ENCODE assay signal across 8 cellular contexts in the genomic region with DNA sequence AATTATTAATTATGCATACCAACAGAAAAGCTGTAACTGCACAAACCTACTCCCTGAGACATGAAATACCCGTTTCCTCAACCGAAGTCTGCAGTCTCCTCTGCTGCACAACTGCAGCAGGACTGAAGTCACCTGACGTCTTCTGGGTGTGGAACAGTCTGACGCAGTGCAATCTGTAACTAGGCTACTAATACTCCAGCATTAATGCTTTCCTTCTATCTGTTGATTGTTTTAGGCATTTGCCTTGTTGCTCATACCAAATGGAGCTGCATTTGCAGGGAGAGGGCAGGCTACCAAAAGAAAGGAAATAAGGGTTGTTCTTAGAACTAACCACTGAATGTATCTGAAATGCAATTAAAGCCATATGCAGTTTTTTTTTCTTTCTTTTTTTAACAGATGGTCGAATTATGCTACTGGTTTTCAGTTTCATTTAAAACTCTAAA. TPM values are rescaled to one million over a fixed set of nuclear protein-coding genes. Genes with fewer than 3 reads are reported as not detected.
DNase-seq lines count a peak whose midpoint lies in the region; ATAC-seq and TF ChIP-seq lines count a peak whose summit lies in the region.

No MANE protein-coding gene starts in this region.

- no peak for TF ChIP-seq CTCF in fibroblast of pulmonary artery (IDR thresholded peaks at IDR 0.05; ENCODE audit: low read length, missing control alignments)
- TF ChIP-seq CTCF in osteoblast (IDR thresholded peaks at IDR 0.05; ENCODE audit: extremely low read depth, low read depth, low read length): no peak

- peak overlapping the region; percentile 78 for H3K4me2 ChIP-seq in osteoblast (ENCODE audit: insufficient read depth, low read length)

- H3K4me3 ChIP-seq in fibroblast of pulmonary artery (replicated peaks; ENCODE audit: low read depth, low read length): peak overlapping the region; percentile 20
- H3K4me3 ChIP-seq in osteoblast (ENCODE audit: insufficient read depth, low read length): peak overlapping the region; percentile 42

- no peaks in the 10 kb centered on the region for H3K9me3 ChIP-seq in osteoblast (ENCODE audit: low read depth, low read length)

- peak; percentile 15 for DNase-seq in activated gamma-delta T cell treated with Interleukin-2 at 50 U/mL for 16 hours
- DNase-seq in activated gamma-delta T cell (lab: John Stamatoyannopoulos, UW): no peak
- peak; percentile 78 for DNase-seq in NCI-H446 treated with DMSO at 0.1 percent for 48 hours (lab: John Stamatoyannopoulos, UW)
- peak; percentile 35 for DNase-seq in activated T-cell treated with anti-CD3 and anti-CD28 coated beads, Interleukin-2, amount 50 U/mL, for 1 hour
- peak; percentile 49 for DNase-seq in fibroblast of pulmonary artery (ENCODE audit: low read depth)
- no peak for DNase-seq in osteoblast (ENCODE audit: insufficient read length, low spot score, missing footprints)
- DNase-seq in NCI-H1417 (lab: John Stamatoyannopoulos, UW): no peak

- H2AFZ ChIP-seq in osteoblast (ENCODE audit: low read length): no peak overlapping the region

- no peaks in the 10 kb centered on the region for H3K27me3 ChIP-seq in osteoblast (ENCODE audit: insufficient read depth, low read length)

- peak overlapping the region; percentile 64 for H3K27ac ChIP-seq in osteoblast (ENCODE audit: low read depth, low read length)

- no peaks in the 10 kb centered on the region for H3K36me3 ChIP-seq in osteoblast (ENCODE audit: insufficient read depth, low read length)

- peak; percentile 85 for ATAC-seq in HG02763 (IDR thresholded peaks at IDR 0.05; ENCODE audit: unreplicated experiment)

- H4K20me1 ChIP-seq in osteoblast (ENCODE audit: insufficient read depth, low read length): peaks cover 73% of the 10 kb centered on the region

- H3K4me1 ChIP-seq in osteoblast (ENCODE audit: insufficient read depth, low read length): peaks cover 69% of the 10 kb centered on the region

- peaks cover 100% of the 10 kb centered on the region for H3K79me2 ChIP-seq in osteoblast (ENCODE audit: insufficient read depth, low read length)

RNA-seq across cellular contexts. Expression of gene RTN4, which starts 40.1 kb away (rescaled TPM):
- 316 and 355 TPM in 2 replicates for total RNA-seq in osteoblast

Comparison
In these comparisons a context has a peak if more than half of its experiments do, and no peak if none do; other contexts are left out.
1. DNase-seq: peak in activated gamma-delta T cell treated with Interleukin-2 at 50 U/mL for 16 hours (single experiment), NCI-H446 treated with DMSO at 0.1 percent for 48 hours (single experiment), activated T-cell treated with anti-CD3 and anti-CD28 coated beads, Interleukin-2, amount 50 U/mL, for 1 hour (single experiment) and fibroblast of pulmonary artery (single experiment); none in activated gamma-delta T cell (single experiment), osteoblast (single experiment) and NCI-H1417 (0 of 3).